Comparison of ENCODE assay signal across 1 cellular context in the genomic region with DNA sequence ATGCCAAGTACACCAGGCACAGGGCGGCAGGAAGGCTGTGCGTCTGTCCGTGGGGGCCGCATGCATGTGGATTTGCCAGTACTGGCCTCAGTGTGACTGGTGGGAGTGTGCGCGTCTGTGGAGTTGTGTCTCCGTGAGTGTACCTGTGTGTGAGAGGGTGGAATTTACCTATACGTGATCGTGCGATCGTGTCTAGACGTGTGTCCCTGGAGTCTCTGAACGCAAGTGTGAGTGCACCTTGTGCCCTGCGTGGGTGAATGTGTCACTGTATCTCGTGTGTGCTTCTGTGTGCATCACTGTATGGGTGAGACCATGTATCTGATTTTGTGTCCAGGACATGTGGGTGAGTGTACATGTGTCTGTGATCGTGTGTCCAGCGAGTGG.
TF ChIP-seq lines count a peak whose summit lies in the region.

No MANE protein-coding gene starts in this region.

TF ChIP-seq in WTC11, 78 proteins besides CTCF, POLR2A, EP300 and RAD21 (continued from another document):
- TF ChIP-seq, protein P1, sequence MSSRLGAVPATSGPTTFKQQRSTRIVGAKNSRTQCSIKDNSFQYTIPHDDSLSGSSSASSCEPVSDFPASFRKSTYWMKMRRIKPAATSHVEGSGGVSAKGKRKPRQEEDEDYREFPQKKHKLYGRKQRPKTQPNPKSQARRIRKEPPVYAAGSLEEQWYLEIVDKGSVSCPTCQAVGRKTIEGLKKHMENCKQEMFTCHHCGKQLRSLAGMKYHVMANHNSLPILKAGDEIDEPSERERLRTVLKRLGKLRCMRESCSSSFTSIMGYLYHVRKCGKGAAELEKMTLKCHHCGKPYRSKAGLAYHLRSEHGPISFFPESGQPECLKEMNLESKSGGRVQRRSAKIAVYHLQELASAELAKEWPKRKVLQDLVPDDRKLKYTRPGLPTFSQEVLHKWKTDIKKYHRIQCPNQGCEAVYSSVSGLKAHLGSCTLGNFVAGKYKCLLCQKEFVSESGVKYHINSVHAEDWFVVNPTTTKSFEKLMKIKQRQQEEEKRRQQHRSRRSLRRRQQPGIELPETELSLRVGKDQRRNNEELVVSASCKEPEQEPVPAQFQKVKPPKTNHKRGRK (CRISPR knock-in tag; IDR thresholded peaks at IDR 0.05; ENCODE audit: borderline replicate concordance): no peak
- no peak for TF ChIP-seq ZNF138 (CRISPR knock-in tag; conservative IDR thresholded peaks at IDR 0.05)
- TF ChIP-seq RORB (CRISPR knock-in tag; IDR thresholded peaks at IDR 0.05): no peak
- no peak for TF ChIP-seq SMAD3 (CRISPR knock-in tag; IDR thresholded peaks at IDR 0.05; ENCODE audit: borderline replicate concordance)
- no peak for TF ChIP-seq TP53 (CRISPR knock-in tag; IDR thresholded peaks at IDR 0.05)
- TF ChIP-seq GRHL2 (CRISPR knock-in tag; IDR thresholded peaks at IDR 0.05; ENCODE audit: insufficient replicate concordance, severe bottlenecking): no peak
